In genomic region chr19:9531933-9532332, GRCh38 we compare ENCODE assay signal across 22 cellular contexts. TPM values are rescaled to one million over a fixed set of nuclear protein-coding genes. Genes with fewer than 3 reads are reported as not detected.
DNase-seq lines count a peak whose midpoint lies in the region; ATAC-seq, FAIRE-seq and TF ChIP-seq lines count a peak whose summit lies in the region.
"Had no signal": no experiment of that assay in that cellular context is flagged by ENCODE, and none has a peak within 500 bp of the region (broad histone marks: within the 10 kb centered on the region; RNA-seq: fewer than 3 reads in every experiment).

No MANE protein-coding gene starts in this region.

- TF ChIP-seq CTCF in astrocyte (IDR thresholded peaks at IDR 0.05; ENCODE audit: insufficient read depth, low read depth, low read length), result no peak
- no peak for TF ChIP-seq CTCF in progenitor cell of endocrine pancreas (IDR thresholded peaks at IDR 0.05; ENCODE audit: unreplicated experiment)
- no peak for TF ChIP-seq CTCF in colonic mucosa (IDR thresholded peaks at IDR 0.05)
- no peak for TF ChIP-seq CTCF in BE2C (IDR thresholded peaks at IDR 0.05; ENCODE audit: low read depth, low read length)

- intact Hi-C loops in colonic mucosa (cut with DNase I), result no loop called here

- no peak overlapping the region for H3K9ac ChIP-seq in astrocyte (ENCODE audit: low read length)
- no peak overlapping the region for H3K9ac ChIP-seq in colonic mucosa (ENCODE audit: low read depth in 2 of 2, low read length in 2 of 2)

- H3K27ac ChIP-seq in astrocyte (ENCODE audit: low read depth, low read length), result no peak overlapping the region
- no peak overlapping the region for H3K27ac ChIP-seq in colonic mucosa
- H3K27ac ChIP-seq: SK-N-MC had no signal

- H4K20me1 ChIP-seq in astrocyte (ENCODE audit: insufficient read depth, low read length), result no peaks in the 10 kb centered on the region

- peak; percentile 46 to 98 for ATAC-seq in activated naive CD4-positive, alpha-beta T cell treated with anti-CD3 and anti-CD28 coated beads, Interleukin-2, amount 50 U/mL, for 72 hours
- ATAC-seq: GM12878, left lobe of liver, mucosa of descending colon had no signal

- H3K4me3 Mint-ChIP-seq in astrocyte (ENCODE audit: unreplicated experiment) (peak overlapping the region; percentile 50), progenitor cell of endocrine pancreas (ENCODE audit: low read depth) (no peak overlapping the region)

- no peak overlapping the region for H2AFZ ChIP-seq in astrocyte (ENCODE audit: low read depth, low read length)

- H3K4me1 Mint-ChIP-seq in astrocyte (ENCODE audit: low read depth, unreplicated experiment) (no peaks in the 10 kb centered on the region), progenitor cell of endocrine pancreas (ENCODE audit: low read depth) (no peaks in the 10 kb centered on the region)

- H3K27me3 ChIP-seq in astrocyte (ENCODE audit: insufficient read depth, low read length) (no peaks in the 10 kb centered on the region), colonic mucosa (no peaks in the 10 kb centered on the region), BE2C (no peaks in the 10 kb centered on the region)

- no peak for DNase-seq in activated naive CD4-positive, alpha-beta T cell treated with anti-CD3 and anti-CD28 coated beads, Interleukin-2, amount 50 U/mL, for 72 hours (ENCODE audit: low spot score in 2 of 2)
- DNase-seq in activated naive CD4-positive, alpha-beta T cell treated with anti-CD3 and anti-CD28 coated beads, Interleukin-2, amount 50 U/mL, for 16 hours, result no peak
- DNase-seq in HTR-8/SVneo (ENCODE audit: insufficient read length, low spot score) (peak; percentile 14), astrocyte (ENCODE audit: low read depth) (no peak), progenitor cell of endocrine pancreas (ENCODE audit: low spot score, unreplicated experiment) (no peak), NK-92 (lab: John Stamatoyannopoulos, UW; ENCODE audit: unreplicated experiment) (no peak), colonic mucosa (no peak), BE2C (no peak)
- DNase-seq: activated CD4-positive, alpha-beta T cell treated with anti-CD3 and anti-CD28 coated beads, Interleukin-2, amount 50 U/mL, for 4 hours; amygdala; cerebellar nuclear complex; COR-L47; GDM1; mucosa of descending colon; NCI-H2081; NCI-H524 treated with DMSO at 0.1 percent for 48 hours had no signal

- H3K9me3 ChIP-seq in astrocyte (ENCODE audit: insufficient read depth, low read depth, low read length) (peaks cover 71% of the 10 kb centered on the region), colonic mucosa (peaks cover 19% of the 10 kb centered on the region), BE2C (peaks cover 22% of the 10 kb centered on the region)

- H3K4me1 ChIP-seq in astrocyte (ENCODE audit: insufficient read depth, low read length), result no peaks in the 10 kb centered on the region
- no peaks in the 10 kb centered on the region for H3K4me1 ChIP-seq in colonic mucosa
- H3K4me1 ChIP-seq in BE2C, result no peaks in the 10 kb centered on the region

- no peak overlapping the region for H3K27ac Mint-ChIP-seq in activated naive CD4-positive, alpha-beta T cell treated with anti-CD3 and anti-CD28 coated beads, Interleukin-2, amount 50 U/mL, for 72 hours
- no peak overlapping the region for H3K27ac Mint-ChIP-seq in astrocyte (ENCODE audit: unreplicated experiment)
- H3K27ac Mint-ChIP-seq in progenitor cell of endocrine pancreas, result peak overlapping the region; percentile 33
- H3K27ac Mint-ChIP-seq: activated T-helper 2 cell treated with anti-CD3 and anti-CD28 coated beads, Interferon-gamma antibody, Interleukin-2, Interleukin-4, amounts not matched to agents 10 μg/mL and 5 μg/mL and 100 μg/mL, durations not matched to agents 14 hours and 24 hours and 36 hours had no signal

- H3K4me2 ChIP-seq in astrocyte (ENCODE audit: low read length), result no peak overlapping the region

- no peak overlapping the region for H3K4me3 ChIP-seq in astrocyte (ENCODE audit: insufficient read depth, low read depth, low read length)
- no peak overlapping the region for H3K4me3 ChIP-seq in colonic mucosa
- no peak overlapping the region for H3K4me3 ChIP-seq in BE2C (ENCODE audit: low read depth, low read length)
- H3K4me3 ChIP-seq: GM12878, mucosa of descending colon, SK-N-MC had no signal

- peaks cover 81% of the 10 kb centered on the region for H3K36me3 ChIP-seq in astrocyte (ENCODE audit: insufficient read depth, low read length)
- H3K36me3 ChIP-seq in colonic mucosa, result peaks cover 64% of the 10 kb centered on the region
- peaks cover 87% of the 10 kb centered on the region for H3K36me3 ChIP-seq in BE2C

- FAIRE-seq in HTR-8/SVneo (lab: Jason Lieb, UNC) (no peak), astrocyte (lab: Jason Lieb, UNC) (no peak)
- FAIRE-seq: frontal cortex, GM12878 had no signal

- H3K36me3 Mint-ChIP-seq in activated naive CD4-positive, alpha-beta T cell treated with anti-CD3 and anti-CD28 coated beads, Interleukin-2, amount 50 U/mL, for 72 hours, result peaks cover 91 to 98% of the 10 kb centered on the region in 2 donors
- peaks cover 93% of the 10 kb centered on the region for H3K36me3 Mint-ChIP-seq in astrocyte (ENCODE audit: low read depth, unreplicated experiment)
- H3K36me3 Mint-ChIP-seq in progenitor cell of endocrine pancreas (ENCODE audit: insufficient read depth), result peaks cover 93% of the 10 kb centered on the region

- peaks cover 46 to 58% of the 10 kb centered on the region in 2 donors for H3K9me3 Mint-ChIP-seq in activated naive CD4-positive, alpha-beta T cell treated with anti-CD3 and anti-CD28 coated beads, Interleukin-2, amount 50 U/mL, for 72 hours
- H3K9me3 Mint-ChIP-seq in astrocyte (ENCODE audit: unreplicated experiment), result peaks cover 74% of the 10 kb centered on the region
- H3K9me3 Mint-ChIP-seq in progenitor cell of endocrine pancreas (ENCODE audit: low read depth), result peaks cover 71% of the 10 kb centered on the region

- peaks cover 18% of the 10 kb centered on the region for H3K79me2 ChIP-seq in astrocyte (ENCODE audit: insufficient read depth, low read length)

- no peaks in the 10 kb centered on the region for H3K27me3 Mint-ChIP-seq in astrocyte (ENCODE audit: low read depth, unreplicated experiment)
- H3K27me3 Mint-ChIP-seq in progenitor cell of endocrine pancreas, result no peaks in the 10 kb centered on the region

RNA-seq across cellular contexts. Expression of gene ZNF426, which starts 6.5 kb away (rescaled TPM):
- 10 to 100 TPM; 10.9 to 11.7 TPM for total RNA-seq in activated naive CD4-positive, alpha-beta T cell treated with anti-CD3 and anti-CD28 coated beads, Interleukin-2, amount 50 U/mL, for 72 hours
- total RNA-seq in astrocyte, result 31.8 and 34.8 TPM in 2 replicates
- total RNA-seq in progenitor cell of endocrine pancreas, result 21.7 and 24.2 TPM in 2 replicates
- 10 to 100 TPM in 1 of 2 donors, 1 to 10 TPM in 1; 7.5 to 11.5 TPM for total RNA-seq in colonic mucosa
- polyA plus RNA-seq in BE2C (2012; ENCODE audit: insufficient read depth, insufficient read length, low read depth), result 5.2 TPM

RNA-seq across cellular contexts. Expression of gene ZNF560, which starts 33.5 kb away (rescaled TPM):
- total RNA-seq in activated naive CD4-positive, alpha-beta T cell treated with anti-CD3 and anti-CD28 coated beads, Interleukin-2, amount 50 U/mL, for 72 hours, result under 1 TPM in 1 of 2 donors, not detected in 1; 0.27 TPM
- total RNA-seq in astrocyte (not detected in 2 replicates), progenitor cell of endocrine pancreas (not detected in 2 replicates), colonic mucosa (not detected)
- polyA plus RNA-seq in BE2C (2012; ENCODE audit: insufficient read depth, insufficient read length, low read depth), result 7.4 TPM
- total RNA-seq: activated T-helper 2 cell treated with anti-CD3 and anti-CD28 coated beads, Interferon-gamma antibody, Interleukin-2, Interleukin-4, amounts not matched to agents 10 μg/mL and 5 μg/mL and 100 μg/mL, durations not matched to agents 14 hours and 24 hours and 36 hours; left lobe of liver; mucosa of descending colon; OCI-LY7 had no signal

RNA-seq across cellular contexts. Expression of gene ZNF121, which starts 52.4 kb away (rescaled TPM):
- 10 to 100 TPM; 68.6 to 87.1 TPM for total RNA-seq in activated naive CD4-positive, alpha-beta T cell treated with anti-CD3 and anti-CD28 coated beads, Interleukin-2, amount 50 U/mL, for 72 hours
- 60.0 and 72.6 TPM in 2 replicates for total RNA-seq in astrocyte
- 53.9 and 57.0 TPM in 2 replicates for total RNA-seq in progenitor cell of endocrine pancreas
- total RNA-seq in colonic mucosa, result 10 to 100 TPM; 18.3 to 24.3 TPM
- polyA plus RNA-seq in BE2C (2012; ENCODE audit: insufficient read depth, insufficient read length, low read depth), result 5.9 TPM
